Comparison of ENCODE assay signal across 26 cellular contexts in the genomic region with DNA sequence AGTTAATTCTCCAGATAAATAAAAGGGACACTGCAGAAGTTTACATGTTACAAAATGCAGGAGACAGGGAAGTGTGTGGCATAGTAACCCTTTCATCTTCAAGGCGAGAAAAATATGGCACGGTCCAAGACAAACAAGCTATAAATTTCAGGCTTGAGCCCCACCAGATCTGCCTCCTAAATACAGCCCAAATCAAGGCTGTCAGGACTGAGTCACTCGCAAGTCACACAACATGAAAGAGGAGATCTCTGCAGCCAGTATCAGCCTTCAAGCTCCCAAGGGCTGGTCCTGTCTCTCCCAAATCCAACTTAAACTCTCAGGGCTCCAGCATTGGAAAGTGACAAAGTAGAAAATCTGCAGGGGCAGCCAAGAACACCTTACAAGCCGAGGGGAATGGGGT.
A peak's percentile ranks its signal among the peaks of the same experiment; 100 is the strongest.
DNase-seq lines count a peak whose midpoint lies in the region; ATAC-seq and TF ChIP-seq lines count a peak whose summit lies in the region.
"Had no signal": no experiment of that assay in that cellular context is flagged by ENCODE, and none has a peak within 500 bp of the region (broad histone marks: within the 10 kb centered on the region; RNA-seq: fewer than 3 reads in every experiment).

No MANE protein-coding gene starts in this region.

- H3K27me3 ChIP-seq in GM23248 (replicated peaks; ENCODE audit: insufficient read depth) (peaks cover 18% of the 10 kb centered on the region; the same call in 1 of the 2 replicates), PC-3 (ENCODE audit: low read length) (no peaks in the 10 kb centered on the region), hepatocyte (no peaks in the 10 kb centered on the region)
- H3K27me3 ChIP-seq: BLaER1 treated with 17β-estradiol and CSF1 and Interleukin-3, amounts not matched to agents 10 nM and 100 nM; SJSA1 had no signal

- peaks cover 0 to under 1% (median 0%) of the 10 kb centered on the region in 9 donors for H3K9me3 Mint-ChIP-seq in naive thymus-derived CD8-positive, alpha-beta T cell
- no peaks in the 10 kb centered on the region for H3K9me3 Mint-ChIP-seq in activated naive CD8-positive, alpha-beta T cell treated with anti-CD3 and anti-CD28 coated beads, Interleukin-2, amount 50 U/mL, for 24 hours
- H3K9me3 Mint-ChIP-seq: CD4-positive, alpha-beta T cell had no signal

- TF ChIP-seq CTCF in PC-3 (conservative IDR thresholded peaks at IDR 0.05; ENCODE audit: low read depth, low read length) (no peak), hepatocyte (IDR thresholded peaks at IDR 0.05; ENCODE audit: poor library complexity) (no peak), mucosa of descending colon (IDR thresholded peaks at IDR 0.05) (no peak)

- peak; percentile 14 for DNase-seq in GM23248
- DNase-seq in PC-3: peak; percentile 60
- DNase-seq in hepatocyte (ENCODE audit: low spot score): no peak
- DNase-seq in mucosa of descending colon: no peak
- DNase-seq in activated naive CD4-positive, alpha-beta T cell treated with Interleukin-2 at 50 U/mL for 16 hours: no peak
- no peak for DNase-seq in naive thymus-derived CD8-positive, alpha-beta T cell
- DNase-seq in activated naive CD8-positive, alpha-beta T cell treated with anti-CD3 and anti-CD28 coated beads, Interleukin-2, amount 50 U/mL, for 24 hours: no peak
- no peak for DNase-seq in GF-D8 (lab: John Stamatoyannopoulos, UW)
- DNase-seq: AML-193; CD4-positive, alpha-beta T cell; EL; H7; Kasumi-1; NCI-H1048; NCI-H1417 treated with DMSO at 0.1 percent for 48 hours; NCI-H1694 treated with DMSO at 0.1 percent for 48 hours; NCI-H2081; NCI-H2171 treated with DMSO at 0.1 percent for 48 hours; NCI-H524 treated with DMSO at 0.1 percent for 48 hours; NCI-H774; T-helper 1 cell had no signal

- CTCF ChIA-PET in PC-3 (lab: Charles Lee): no interaction called here

- H3K9ac ChIP-seq in GM23248 (no peak overlapping the region), PC-3 (ENCODE audit: low read length) (no peak overlapping the region)
- H3K9ac ChIP-seq: BLaER1 treated with 17β-estradiol and CSF1 and Interleukin-3, amounts not matched to agents 10 nM and 100 nM had no signal

- H3K79me2 ChIP-seq in GM23248 (ENCODE audit: insufficient read depth) (no peaks in the 10 kb centered on the region), PC-3 (ENCODE audit: low read length) (no peaks in the 10 kb centered on the region), hepatocyte (no peaks in the 10 kb centered on the region)

- no peaks in the 10 kb centered on the region for H3K4me1 Mint-ChIP-seq in naive thymus-derived CD8-positive, alpha-beta T cell
- H3K4me1 Mint-ChIP-seq in activated naive CD8-positive, alpha-beta T cell treated with anti-CD3 and anti-CD28 coated beads, Interleukin-2, amount 50 U/mL, for 24 hours: peaks cover 2% of the 10 kb centered on the region

- H3K4me3 Mint-ChIP-seq in naive thymus-derived CD8-positive, alpha-beta T cell: no peak overlapping the region
- H3K4me3 Mint-ChIP-seq in activated naive CD8-positive, alpha-beta T cell treated with anti-CD3 and anti-CD28 coated beads, Interleukin-2, amount 50 U/mL, for 24 hours: no peak overlapping the region
- H3K4me3 Mint-ChIP-seq: CD4-positive, alpha-beta T cell had no signal

- no peak overlapping the region for H3K27ac Mint-ChIP-seq in naive thymus-derived CD8-positive, alpha-beta T cell
- no peak overlapping the region for H3K27ac Mint-ChIP-seq in activated naive CD8-positive, alpha-beta T cell treated with anti-CD3 and anti-CD28 coated beads, Interleukin-2, amount 50 U/mL, for 24 hours
- H3K27ac Mint-ChIP-seq: CD4-positive, alpha-beta T cell had no signal

- peaks cover 0 to 6% (median 2%) of the 10 kb centered on the region in 5 donors for H3K27me3 Mint-ChIP-seq in naive thymus-derived CD8-positive, alpha-beta T cell
- H3K27me3 Mint-ChIP-seq in activated naive CD8-positive, alpha-beta T cell treated with anti-CD3 and anti-CD28 coated beads, Interleukin-2, amount 50 U/mL, for 24 hours: no peaks in the 10 kb centered on the region
- H3K27me3 Mint-ChIP-seq: CD4-positive, alpha-beta T cell had no signal

- no peak overlapping the region for H3K4me3 ChIP-seq in GM23248
- H3K4me3 ChIP-seq in PC-3 (ENCODE audit: low read length): no peak overlapping the region
- no peak overlapping the region for H3K4me3 ChIP-seq in hepatocyte
- H3K4me3 ChIP-seq in mucosa of descending colon: no peak overlapping the region
- H3K4me3 ChIP-seq: A549; BLaER1 treated with 17β-estradiol and CSF1 and Interleukin-3, amounts not matched to agents 10 nM and 100 nM; K562; SJSA1 had no signal

- WGBS in GM23248 (ENCODE audit: low coverage in 1 of 2, low lambda C conversion rate in 2 of 2, missing lambda C conversion rate in 2 of 2), 2 experiments: 13 to 20% methylated on average over 4 of the region's 4 CpGs
- 20% methylated on average over 4 of the region's 4 CpGs for WGBS in hepatocyte (ENCODE audit: low lambda C conversion rate, missing lambda C conversion rate)

- H2AFZ ChIP-seq in GM23248 (no peak overlapping the region), PC-3 (ENCODE audit: low read length) (peak overlapping the region; percentile 36; the same call in 1 of the 2 replicates), hepatocyte (no peak overlapping the region)

- no peaks in the 10 kb centered on the region for H3K9me3 ChIP-seq in GM23248 (ENCODE audit: low read depth)
- no peaks in the 10 kb centered on the region for H3K9me3 ChIP-seq in PC-3 (ENCODE audit: low read length)
- H3K9me3 ChIP-seq in hepatocyte (ENCODE audit: low read depth): no peaks in the 10 kb centered on the region
- no peaks in the 10 kb centered on the region for H3K9me3 ChIP-seq in mucosa of descending colon
- H3K9me3 ChIP-seq: A549, SJSA1 had no signal

- POLR2A ChIA-PET in PC-3 (lab: Charles Lee; ENCODE audit: unreplicated experiment): no interaction called here
- POLR2A ChIA-PET in naive thymus-derived CD8-positive, alpha-beta T cell (lab: Charles Lee): no interaction called here

- H4K20me1 ChIP-seq in GM23248 (ENCODE audit: insufficient read depth) (no peaks in the 10 kb centered on the region), PC-3 (ENCODE audit: low read length) (no peaks in the 10 kb centered on the region), hepatocyte (ENCODE audit: insufficient read depth, poor library complexity, severe bottlenecking) (no peaks in the 10 kb centered on the region)
- H4K20me1 ChIP-seq: BLaER1 treated with 17β-estradiol and CSF1 and Interleukin-3, amounts not matched to agents 10 nM and 100 nM had no signal

- H3K4me1 ChIP-seq in GM23248 (ENCODE audit: insufficient read depth): no peaks in the 10 kb centered on the region
- H3K4me1 ChIP-seq in PC-3 (ENCODE audit: insufficient read depth, low read length): peaks cover 7% of the 10 kb centered on the region
- peaks cover 31% of the 10 kb centered on the region for H3K4me1 ChIP-seq in hepatocyte (ENCODE audit: insufficient read depth)
- H3K4me1 ChIP-seq in mucosa of descending colon (ENCODE audit: low read depth): peaks cover 8% of the 10 kb centered on the region
- H3K4me1 ChIP-seq: A549; BLaER1 treated with 17β-estradiol and CSF1 and Interleukin-3, amounts not matched to agents 10 nM and 100 nM; SJSA1 had no signal

- H3K4me2 ChIP-seq in GM23248 (ENCODE audit: unreplicated experiment): no peak overlapping the region
- 0 out of 2 replicates have a peak overlapping the region, but pooled peaks have one; percentile 24 for H3K4me2 ChIP-seq in PC-3 (ENCODE audit: low read length)
- H3K4me2 ChIP-seq in hepatocyte: no peak overlapping the region
- H3K4me2 ChIP-seq: A549; BLaER1 treated with 17β-estradiol and CSF1 and Interleukin-3, amounts not matched to agents 10 nM and 100 nM had no signal

- H3F3A ChIP-seq in GM23248 (ENCODE audit: insufficient read depth): no peaks in the 10 kb centered on the region
- no peaks in the 10 kb centered on the region for H3F3A ChIP-seq in PC-3 (ENCODE audit: low read length, unreplicated experiment)

- in situ Hi-C loops in GM23248 (cut with MboI): no loop called here

- BruUV-seq in PC-3 (replicated peaks; lab: Mats Ljungman, UMichigan): no TSS peak

- peaks cover 0 to 3% (median 0%) of the 10 kb centered on the region in 3 donors for H3K36me3 Mint-ChIP-seq in naive thymus-derived CD8-positive, alpha-beta T cell
- H3K36me3 Mint-ChIP-seq in activated naive CD8-positive, alpha-beta T cell treated with anti-CD3 and anti-CD28 coated beads, Interleukin-2, amount 50 U/mL, for 24 hours (ENCODE audit: low read depth): no peaks in the 10 kb centered on the region

- peak; percentile 98 for ATAC-seq in PC-3
- peak; percentile 48 for ATAC-seq in mucosa of descending colon
- no peak for ATAC-seq in naive thymus-derived CD8-positive, alpha-beta T cell
- ATAC-seq in activated naive CD8-positive, alpha-beta T cell treated with anti-CD3 and anti-CD28 coated beads, Interleukin-2, amount 50 U/mL, for 24 hours: no peak
- ATAC-seq: A549, K562, Right ventricle myocardium inferior had no signal

- H3K9me2 ChIP-seq in GM23248 (ENCODE audit: insufficient read depth) (no peaks in the 10 kb centered on the region), PC-3 (replicated peaks; ENCODE audit: low read length) (no peaks in the 10 kb centered on the region), hepatocyte (replicated peaks; ENCODE audit: insufficient read depth) (no peaks in the 10 kb centered on the region)

- intact Hi-C loops in PC-3 (cut with micrococcal nuclease): no loop called here
- intact Hi-C loops in mucosa of descending colon (cut with DNase I, micrococcal nuclease): no loop called here

- H3K36me3 ChIP-seq in GM23248 (ENCODE audit: low read depth) (no peaks in the 10 kb centered on the region), PC-3 (ENCODE audit: low read depth, low read length) (no peaks in the 10 kb centered on the region), hepatocyte (replicated peaks; ENCODE audit: insufficient read depth, low read depth) (no peaks in the 10 kb centered on the region), mucosa of descending colon (ENCODE audit: low read depth) (no peaks in the 10 kb centered on the region)
- H3K36me3 ChIP-seq: BLaER1 treated with 17β-estradiol and CSF1 and Interleukin-3, amounts not matched to agents 10 nM and 100 nM; SJSA1 had no signal

- H3K27ac ChIP-seq in GM23248: no peak overlapping the region
- H3K27ac ChIP-seq in PC-3 (ENCODE audit: low read length): no peak overlapping the region
- H3K27ac ChIP-seq in hepatocyte: peak overlapping the region; percentile 62
- H3K27ac ChIP-seq: A549; BLaER1 treated with 17β-estradiol and CSF1 and Interleukin-3, amounts not matched to agents 10 nM and 100 nM; SJSA1 had no signal

Comparison
In these comparisons a context has a peak if more than half of its experiments do, and no peak if none do; other contexts are left out.
1. DNase-seq: peak in GM23248 (single experiment) and PC-3 (single experiment); none in hepatocyte (single experiment), mucosa of descending colon (0 of 3), activated naive CD4-positive, alpha-beta T cell treated with Interleukin-2 at 50 U/mL for 16 hours (single experiment), naive thymus-derived CD8-positive, alpha-beta T cell (0 of 10), activated naive CD8-positive, alpha-beta T cell treated with anti-CD3 and anti-CD28 coated beads, Interleukin-2, amount 50 U/mL, for 24 hours (single experiment) and GF-D8 (single experiment).
2. ATAC-seq: peak in PC-3 (single experiment) and mucosa of descending colon (single experiment); none in naive thymus-derived CD8-positive, alpha-beta T cell (0 of 2) and activated naive CD8-positive, alpha-beta T cell treated with anti-CD3 and anti-CD28 coated beads, Interleukin-2, amount 50 U/mL, for 24 hours (single experiment).